ENCODE assay signal across 20 cellular contexts in genomic region chr4:132991111-132991510, GRCh38.
"Had no signal": no experiment of that assay in that cellular context is flagged by ENCODE, and none has a peak within 500 bp of the region (broad histone marks: within the 10 kb centered on the region; RNA-seq: fewer than 3 reads in every experiment).

No MANE protein-coding gene starts in this region.

- ATAC-seq: HepG2, SK-N-SH treated with all-trans-retinoic acid at 6 μM for 48 hours had no signal

- DNase-seq: IMR-90, Kasumi-1, KG1, NCI-H1092, NCI-H1105 treated with DMSO at 0.1 percent for 48 hours, NCI-H1436, NCI-H187, NCI-H2029, NCI-H2081 treated with DMSO at 0.1 percent for 48 hours, NCI-H2171, NCI-H226, NCI-H446, NCI-H510A, NCI-H524 treated with DMSO at 0.1 percent for 48 hours, NCI-H69, NCI-H774, RPMI8226, SHP77 had no signal
